8 cellular contexts compared by ENCODE assay signal in the genomic region with DNA sequence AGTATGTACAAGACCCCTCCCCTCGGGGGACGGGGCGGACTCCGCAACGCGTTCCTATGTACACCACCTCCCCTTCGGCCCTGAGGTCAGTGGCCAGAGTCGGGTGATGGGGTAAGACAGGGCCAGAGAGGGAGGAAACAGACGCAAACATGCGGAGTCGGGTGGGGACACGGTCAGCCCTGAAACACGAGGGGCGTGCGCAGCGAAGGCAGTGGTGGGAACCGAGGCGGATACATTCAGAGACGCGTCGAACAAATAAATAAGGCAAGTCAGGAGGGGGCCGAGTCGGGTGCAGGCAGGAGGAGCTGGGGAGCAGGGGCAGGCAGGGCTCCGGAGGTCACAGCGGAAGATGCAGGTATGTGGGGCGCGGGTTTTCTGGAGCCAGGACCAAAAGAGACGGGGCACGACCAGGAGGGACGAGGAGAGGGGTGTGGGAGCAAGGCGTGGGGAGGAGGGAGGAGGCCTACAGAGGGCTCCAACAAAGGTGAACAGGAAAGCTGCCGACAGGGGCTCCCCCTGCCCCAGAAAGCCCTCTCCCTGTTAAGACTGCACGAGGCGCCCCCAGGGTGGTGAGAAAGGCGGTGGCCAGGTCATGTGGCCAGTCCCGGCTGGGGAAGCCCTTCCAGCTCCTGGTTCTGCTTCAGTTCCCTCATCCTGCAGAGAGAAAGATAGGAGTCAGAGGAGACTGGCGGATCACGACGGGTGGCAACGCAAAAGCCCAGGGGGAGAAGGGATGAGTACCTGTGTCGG. TPM values are rescaled to one million over a fixed set of nuclear protein-coding genes. Genes with fewer than 3 reads are reported as not detected.
DNase-seq lines count a peak whose midpoint lies in the region; ATAC-seq, FAIRE-seq and TF ChIP-seq lines count a peak whose summit lies in the region.

No MANE protein-coding gene starts in this region.

- in situ Hi-C loops in GM12878 (cut with MboI): no loop called here

- peak overlapping the region; percentile 100 for H3K27ac ChIP-seq in GM12878 (ENCODE audit: control insufficient read depth, insufficient read depth)
- H3K27ac ChIP-seq in substantia nigra (ENCODE audit: low read depth, low read length, poor library complexity, severe bottlenecking): peak overlapping the region; percentile 98

- no peak for TF ChIP-seq CTCF in GM12878 (IDR thresholded peaks at IDR 0.05 in 2 of 3, conservative IDR thresholded peaks at IDR 0.05 in 1 of 3; ENCODE audit: control insufficient read depth in 2 of 3, extremely low read depth in 1 of 3, insufficient read depth in 1 of 3, low read depth in 3 of 3, low read length in 3 of 3)

- H3K4me1 ChIP-seq in GM12878 (ENCODE audit: control insufficient read depth, insufficient read depth, low read length): peaks cover 14% of the 10 kb centered on the region

- intact Hi-C loops in GM12878 (cut with micrococcal nuclease; ENCODE audit: unreplicated experiment): loop anchor here (5.0 kb wide), 1 partner anchor 94 kb away; no protein-coding TSS in a partner anchor
- intact Hi-C loops in left colon (cut with DNase I, micrococcal nuclease): no loop called here

- H2AFZ ChIP-seq in GM12878 (ENCODE audit: control insufficient read depth, low read depth, low read length): peak overlapping the region; percentile 82

- DNase-seq in NCI-H748 (lab: John Stamatoyannopoulos, UW; ENCODE audit: unreplicated experiment): peak; percentile 46
- DNase-seq in NCI-H748 treated with DMSO at 0.1 percent for 48 hours (lab: John Stamatoyannopoulos, UW): no peak
- DNase-seq in NCI-H69 (lab: John Stamatoyannopoulos, UW): peak; percentile 14
- no peak for DNase-seq in GM12878 (ENCODE audit: low read depth, low spot score)
- DNase-seq in left colon: no peak
- DNase-seq in substantia nigra (lab: John Stamatoyannopoulos, UW): peak in 11 of 49 donors; percentile 40 to 74 (median 54)
- DNase-seq in NCI-H524 (lab: John Stamatoyannopoulos, UW): no peak

- no peaks in the 10 kb centered on the region for H3K27me3 ChIP-seq in GM12878 (replicated peaks in 1 of 2; ENCODE audit: control insufficient read depth in 2 of 2, insufficient read depth in 2 of 2, low read length in 1 of 2)

- TF ChIP-seq POLR2A in GM12878 (IDR thresholded peaks at IDR 0.05; ENCODE audit: low read depth, low read length): no peak

- no peak for FAIRE-seq in GM12878 (lab: Jason Lieb, UNC)

- CTCF ChIA-PET in GM12878 (lab: Yijun Ruan, JAX): interaction anchor here (1.0 to 3.6 kb wide), 7 partner anchors 12 to 105 kb away, joined by 3 to 28 read pairs (median 16); partner anchors contain the start of genes CHRNE, ENO3, RNF167 and SLC25A11

- POLR2A ChIA-PET in GM12878 (lab: Charles Lee): interaction anchor here (1.0 to 8.5 kb wide), 9 partner anchors 9 to 35 kb away, joined by 3 to 272 read pairs (median 4); partner anchors contain the start of genes CAMTA2, ENO3, INCA1 and KIF1C

- H3K9me3 ChIP-seq in GM12878 (replicated peaks; ENCODE audit: control insufficient read depth, insufficient read depth, low read length): no peaks in the 10 kb centered on the region

- peaks cover 11 to 15% of the 10 kb centered on the region in 2 experiments; a peak in 3 of 4 replicates for H3K36me3 ChIP-seq in GM12878 (ENCODE audit: control insufficient read depth in 2 of 2, insufficient read depth in 2 of 2, low read length in 1 of 2)

- RAD21 ChIA-PET in GM12878 (lab: Charles Lee; ENCODE audit: unreplicated experiment): interaction anchor here (1.1 to 6.4 kb wide), 12 partner anchors 11 to 92 kb away, joined by 3 to 73 read pairs (median 6); partner anchors contain the start of genes CAMTA2, ENO3, INCA1 and KIF1C

- H4K20me1 ChIP-seq in GM12878 (ENCODE audit: control insufficient read depth, insufficient read depth): no peaks in the 10 kb centered on the region

- H3K79me2 ChIP-seq in GM12878 (ENCODE audit: control insufficient read depth, insufficient read depth, low read length): peaks cover 29% of the 10 kb centered on the region

- SMC1A ChIA-PET in GM12878 (lab: Charles Lee; ENCODE audit: uncharacterized antibody, unreplicated experiment): interaction anchor here (1.2 to 4.3 kb wide), 10 partner anchors 13 to 63 kb away, joined by 3 to 50 read pairs (median 5); partner anchors contain the start of genes ENO3, PFN1, RNF167 and SLC25A11

- peak overlapping the region; percentile 99 for H3K4me2 ChIP-seq in GM12878 (ENCODE audit: control insufficient read depth, insufficient read depth)

- no peak for TF ChIP-seq EP300 in GM12878 (IDR thresholded peaks at IDR 0.05; ENCODE audit: borderline replicate concordance in 1 of 2, control insufficient read depth in 1 of 2, low read depth in 2 of 2, low read length in 2 of 2)

- BruUV-seq in GM12878 (replicated peaks; lab: Mats Ljungman, UMichigan): no TSS peak

- ATAC-seq in GM12878: peak; percentile 13
- ATAC-seq in left colon: peak; percentile 4
- ATAC-seq in GM19324 (IDR thresholded peaks at IDR 0.05; ENCODE audit: low FRiP score, unreplicated experiment): no peak

- peak overlapping the region; percentile 89 for H3K4me3 ChIP-seq in GM12878

- peak overlapping the region; percentile 98 for H3K9ac ChIP-seq in GM12878 (ENCODE audit: control insufficient read depth, insufficient read depth, low read length)

- WGBS in GM12878 (ENCODE audit: insufficient coverage, insufficient replicate concordance, low lambda C conversion rate, missing lambda C conversion rate): 18% methylated on average over 35 of the region's 41 CpGs

- TF ChIP-seq RAD21 in GM12878 (IDR thresholded peaks at IDR 0.05; ENCODE audit: insufficient read depth, low read depth, low read length): no peak

RNA-seq across cellular contexts. Expression of gene SPAG7, which starts 0.7 kb away (rescaled TPM):
- total RNA-seq in GM12878 (2013; cell fraction: nucleolus; rRNA removed): 17.1 and 23.0 TPM in 2 replicates
- 76.5 and 80.2 TPM in 2 replicates for total RNA-seq in GM12878 (2014; rRNA removed)
- 94.4 and 99.2 TPM in 2 replicates for total RNA-seq in GM12878 (2014; rRNA removed; fragmentation: Illumina TruSeq; extraction: Trizol)
- 76.5 and 77.5 TPM in 2 replicates for total RNA-seq in GM12878 (2021)
- 40.1 TPM for polyA plus RNA-seq in GM12878 (2011; ENCODE audit: low read depth)
- polyA plus RNA-seq in GM12878 (2011; rRNA removed): 73.8 and 78.2 TPM in 2 replicates
- polyA plus RNA-seq in GM12878 (2011; cell fraction: cytosol; rRNA removed): 76.4 and 89.7 TPM in 2 replicates
- polyA plus RNA-seq in GM12878 (2011; cell fraction: nucleus; rRNA removed): 59.5 and 64.5 TPM in 2 replicates
- polyA plus RNA-seq in GM12878 (2012): 76.8 and 88.6 TPM in 2 replicates
- polyA plus RNA-seq in GM12878 (2014; fragmentation: Illumina TruSeq; extraction: Trizol): 46.5 and 107 TPM in 2 replicates
- polyA plus RNA-seq in GM12878 (2014; fragmentation: Nextera tagmentation; extraction: Ambion mirVana): 10 to 100 TPM in 1 of 2 experiments, 1 to 10 TPM in 1; 7.9 to 31.7 TPM
- 96.3 and 105 TPM in 2 replicates for polyA plus RNA-seq in GM12878 (2014; rRNA removed)
- polyA plus RNA-seq in GM12878 (2016; fragmentation: Nextera tagmentation; extraction: Ambion mirVana): 100 to 1,000 TPM; 133 to 146 TPM
- 28.7 and 39.6 TPM in 2 replicates for polyA minus RNA-seq in GM12878 (2011; rRNA and poly(A)+ RNA removed)
- polyA minus RNA-seq in GM12878 (2011; cell fraction: cytosol; rRNA and poly(A)+ RNA removed): 12.8 and 16.7 TPM in 2 replicates
- polyA minus RNA-seq in GM12878 (2011; cell fraction: nucleus; rRNA and poly(A)+ RNA removed): 9.8 and 14.5 TPM in 2 replicates
- total RNA-seq in left colon: 10 to 100 TPM; 49.3 to 68.2 TPM

RNA-seq across cellular contexts. Expression of gene ENO3, which starts 17.4 kb away (rescaled TPM):
- 24.4 and 27.3 TPM in 2 replicates for total RNA-seq in GM12878 (2013; cell fraction: nucleolus; rRNA removed)
- 10.4 and 11.1 TPM in 2 replicates for total RNA-seq in GM12878 (2014; rRNA removed)
- 9.7 and 10.4 TPM in 2 replicates for total RNA-seq in GM12878 (2014; rRNA removed; fragmentation: Illumina TruSeq; extraction: Trizol)
- total RNA-seq in GM12878 (2021): 24.4 and 28.4 TPM in 2 replicates
- 43.3 TPM for polyA plus RNA-seq in GM12878 (2011; ENCODE audit: low read depth)
- 19.8 and 25.6 TPM in 2 replicates for polyA plus RNA-seq in GM12878 (2011; rRNA removed)
- 24.3 and 32.1 TPM in 2 replicates for polyA plus RNA-seq in GM12878 (2011; cell fraction: cytosol; rRNA removed)
- 316 and 330 TPM in 2 replicates for polyA plus RNA-seq in GM12878 (2011; cell fraction: nucleus; rRNA removed)
- polyA plus RNA-seq in GM12878 (2012): 39.6 and 43.1 TPM in 2 replicates
- 9.0 and 15.2 TPM in 2 replicates for polyA plus RNA-seq in GM12878 (2014; fragmentation: Illumina TruSeq; extraction: Trizol)
- polyA plus RNA-seq in GM12878 (2014; fragmentation: Nextera tagmentation; extraction: Ambion mirVana): 10 to 100 TPM in 1 of 2 experiments, 1 to 10 TPM in 1; 6.8 to 14.5 TPM
- 26.3 and 31.5 TPM in 2 replicates for polyA plus RNA-seq in GM12878 (2014; rRNA removed)
- polyA plus RNA-seq in GM12878 (2016; fragmentation: Nextera tagmentation; extraction: Ambion mirVana): 10 to 100 TPM; 18.8 to 19.7 TPM
- polyA minus RNA-seq in GM12878 (2011; rRNA and poly(A)+ RNA removed): 8.6 and 14.5 TPM in 2 replicates
- polyA minus RNA-seq in GM12878 (2011; cell fraction: cytosol; rRNA and poly(A)+ RNA removed): 7.9 and 9.0 TPM in 2 replicates
- polyA minus RNA-seq in GM12878 (2011; cell fraction: nucleus; rRNA and poly(A)+ RNA removed): 23.0 and 30.4 TPM in 2 replicates
- total RNA-seq in left colon: 1 to 10 TPM; 7.3 to 8.9 TPM

RNA-seq across cellular contexts. Expression of gene CAMTA2, which starts 19.1 kb away (rescaled TPM):
- total RNA-seq in GM12878 (2013; cell fraction: nucleolus; rRNA removed): 39.5 and 57.2 TPM in 2 replicates
- total RNA-seq in GM12878 (2014; rRNA removed) (3.2 and 4.1 TPM in 2 replicates), GM12878 (2014; rRNA removed; fragmentation: Illumina TruSeq; extraction: Trizol) (4.6 and 5.7 TPM in 2 replicates), GM12878 (2021) (27.7 and 29.3 TPM in 2 replicates), left colon (10 to 100 TPM; 49.1 to 52.2 TPM)
- polyA plus RNA-seq in GM12878 (2011; ENCODE audit: low read depth): 8.1 TPM
- polyA plus RNA-seq in GM12878 (2011; rRNA removed) (6.3 and 9.9 TPM in 2 replicates), GM12878 (2014; fragmentation: Illumina TruSeq; extraction: Trizol) (7.3 and 15.9 TPM in 2 replicates), GM12878 (2014; fragmentation: Nextera tagmentation; extraction: Ambion mirVana) (1 to 10 TPM in 1 of 2 experiments, under 1 TPM in 1; 0.42 to 1.7 TPM), GM12878 (2014; rRNA removed) (24.7 and 26.8 TPM in 2 replicates), GM12878 (2016; fragmentation: Nextera tagmentation; extraction: Ambion mirVana) (10 to 100 TPM; 12.5 to 13.1 TPM)
- 8.6 and 10.8 TPM in 2 replicates for polyA plus RNA-seq in GM12878 (2011; cell fraction: cytosol; rRNA removed)
- 61.7 and 76.8 TPM in 2 replicates for polyA plus RNA-seq in GM12878 (2011; cell fraction: nucleus; rRNA removed)
- 23.9 and 26.3 TPM in 2 replicates for polyA plus RNA-seq in GM12878 (2012)
- polyA minus RNA-seq in GM12878 (2011; rRNA and poly(A)+ RNA removed): 8.4 and 18.2 TPM in 2 replicates
- 12.9 and 22.2 TPM in 2 replicates for polyA minus RNA-seq in GM12878 (2011; cell fraction: cytosol; rRNA and poly(A)+ RNA removed)
- 12.0 and 16.1 TPM in 2 replicates for polyA minus RNA-seq in GM12878 (2011; cell fraction: nucleus; rRNA and poly(A)+ RNA removed)

RNA-seq across cellular contexts. Expression of gene PFN1, which starts 20.0 kb away (rescaled TPM):
- 131 and 144 TPM in 2 replicates for total RNA-seq in GM12878 (2013; cell fraction: nucleolus; rRNA removed)
- total RNA-seq in GM12878 (2014; rRNA removed) (1,668 and 2,039 TPM in 2 replicates), GM12878 (2014; rRNA removed; fragmentation: Illumina TruSeq; extraction: Trizol) (812 and 920 TPM in 2 replicates), GM12878 (2021) (1,903 and 1,912 TPM in 2 replicates), left colon (100 to 1,000 TPM; 720 to 812 TPM)
- polyA plus RNA-seq in GM12878 (2011; ENCODE audit: low read depth): 909 TPM
- polyA plus RNA-seq in GM12878 (2011; rRNA removed) (705 and 1,560 TPM in 2 replicates), GM12878 (2014; fragmentation: Illumina TruSeq; extraction: Trizol) (1,675 and 1,933 TPM in 2 replicates), GM12878 (2014; fragmentation: Nextera tagmentation; extraction: Ambion mirVana) (100 to 1,000 TPM; 154 to 558 TPM), GM12878 (2014; rRNA removed) (3,016 and 4,055 TPM in 2 replicates), GM12878 (2016; fragmentation: Nextera tagmentation; extraction: Ambion mirVana) (1,000 to 10,000 TPM; 3,739 to 3,892 TPM)
- 2,124 and 2,184 TPM in 2 replicates for polyA plus RNA-seq in GM12878 (2011; cell fraction: cytosol; rRNA removed)
- polyA plus RNA-seq in GM12878 (2011; cell fraction: nucleus; rRNA removed): 1,008 and 1,226 TPM in 2 replicates
- 1,629 and 1,984 TPM in 2 replicates for polyA plus RNA-seq in GM12878 (2012)
- polyA minus RNA-seq in GM12878 (2011; rRNA and poly(A)+ RNA removed): 545 and 728 TPM in 2 replicates
- polyA minus RNA-seq in GM12878 (2011; cell fraction: cytosol; rRNA and poly(A)+ RNA removed): 829 and 978 TPM in 2 replicates
- 245 and 466 TPM in 2 replicates for polyA minus RNA-seq in GM12878 (2011; cell fraction: nucleus; rRNA and poly(A)+ RNA removed)

RNA-seq across cellular contexts. Expression of gene RNF167, which starts 28.3 kb away (rescaled TPM):
- total RNA-seq in GM12878 (2013; cell fraction: nucleolus; rRNA removed): 36.5 and 46.0 TPM in 2 replicates
- total RNA-seq in GM12878 (2014; rRNA removed): 47.6 and 52.9 TPM in 2 replicates
- total RNA-seq in GM12878 (2014; rRNA removed; fragmentation: Illumina TruSeq; extraction: Trizol): 57.4 and 63.9 TPM in 2 replicates
- total RNA-seq in GM12878 (2021): 86.5 and 91.3 TPM in 2 replicates
- polyA plus RNA-seq in GM12878 (2011; ENCODE audit: low read depth): 69.5 TPM
- polyA plus RNA-seq in GM12878 (2011; rRNA removed): 58.4 and 90.7 TPM in 2 replicates
- 174 and 192 TPM in 2 replicates for polyA plus RNA-seq in GM12878 (2011; cell fraction: cytosol; rRNA removed)
- 178 and 241 TPM in 2 replicates for polyA plus RNA-seq in GM12878 (2011; cell fraction: nucleus; rRNA removed)
- 87.5 and 90.3 TPM in 2 replicates for polyA plus RNA-seq in GM12878 (2012)
- 132 and 147 TPM in 2 replicates for polyA plus RNA-seq in GM12878 (2014; fragmentation: Illumina TruSeq; extraction: Trizol)
- 10 to 100 TPM; 33.6 to 35.3 TPM for polyA plus RNA-seq in GM12878 (2014; fragmentation: Nextera tagmentation; extraction: Ambion mirVana)
- polyA plus RNA-seq in GM12878 (2014; rRNA removed): 87.1 and 87.9 TPM in 2 replicates
- 10 to 100 TPM; 49.7 to 57.7 TPM for polyA plus RNA-seq in GM12878 (2016; fragmentation: Nextera tagmentation; extraction: Ambion mirVana)
- 68.8 and 133 TPM in 2 replicates for polyA minus RNA-seq in GM12878 (2011; rRNA and poly(A)+ RNA removed)
- polyA minus RNA-seq in GM12878 (2011; cell fraction: cytosol; rRNA and poly(A)+ RNA removed): 54.1 and 60.8 TPM in 2 replicates
- 41.7 and 74.5 TPM in 2 replicates for polyA minus RNA-seq in GM12878 (2011; cell fraction: nucleus; rRNA and poly(A)+ RNA removed)
- 100 to 1,000 TPM in 1 of 2 donors, 10 to 100 TPM in 1; 96.5 to 105 TPM for total RNA-seq in left colon

Comparison
In these comparisons a context has a peak if more than half of its experiments do, and no peak if none do; other contexts are left out.
1. DNase-seq: peak in NCI-H748 (single experiment) and NCI-H69 (single experiment); none in NCI-H748 treated with DMSO at 0.1 percent for 48 hours (single experiment), GM12878 (single experiment), left colon (0 of 2) and NCI-H524 (0 of 2).